ENCODE assay signal across 18 cellular contexts in the genomic region with DNA sequence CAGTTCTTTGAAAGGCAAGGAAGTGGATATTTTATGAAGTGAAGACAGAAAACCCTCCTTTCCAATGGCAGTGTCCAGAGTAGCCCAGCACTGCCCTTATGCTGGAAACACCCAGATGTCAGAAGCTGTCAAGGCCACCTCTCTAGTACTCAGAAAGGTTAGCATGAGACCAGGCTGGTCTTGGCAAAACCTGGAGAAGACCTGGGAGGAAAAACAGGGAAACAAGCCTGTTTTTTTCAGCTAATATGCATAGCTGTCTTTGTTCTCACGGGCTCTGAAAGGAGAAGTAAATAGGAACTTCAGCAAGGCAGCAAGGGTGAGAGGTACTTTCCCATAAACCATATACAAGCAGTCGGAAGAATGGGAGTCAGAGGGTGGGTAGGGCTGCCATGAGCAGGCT. TPM values are rescaled to one million over a fixed set of nuclear protein-coding genes. Genes with fewer than 3 reads are reported as not detected.
A peak's percentile ranks its signal among the peaks of the same experiment; 100 is the strongest.
DNase-seq lines count a peak whose midpoint lies in the region; ATAC-seq and TF ChIP-seq lines count a peak whose summit lies in the region.
"Had no signal": no experiment of that assay in that cellular context is flagged by ENCODE, and none has a peak within 500 bp of the region (broad histone marks: within the 10 kb centered on the region; RNA-seq: fewer than 3 reads in every experiment).

No MANE protein-coding gene starts in this region.

- H3K9ac ChIP-seq in iPS-18a (ENCODE audit: low read length) (no peak overlapping the region), rectal smooth muscle tissue (ENCODE audit: low read length) (no peak overlapping the region)

- H3K36me3 ChIP-seq in GM23338 (ENCODE audit: insufficient read depth) (no peaks in the 10 kb centered on the region), body of pancreas (replicated peaks in 1 of 2; ENCODE audit: insufficient read depth in 1 of 2, low read depth in 2 of 2) (no peaks in the 10 kb centered on the region), iPS-18a (ENCODE audit: control insufficient read depth, low read depth, low read length) (peaks cover 8% of the 10 kb centered on the region), rectal smooth muscle tissue (ENCODE audit: control insufficient read depth, insufficient read depth, low read length) (peaks cover 13% of the 10 kb centered on the region)

- no peaks in the 10 kb centered on the region for H3K27me3 ChIP-seq in GM23338 (ENCODE audit: insufficient read depth)
- no peaks in the 10 kb centered on the region for H3K27me3 ChIP-seq in body of pancreas
- H3K27me3 ChIP-seq in iPS-18a (ENCODE audit: control insufficient read depth, insufficient read depth, low read length) = no peaks in the 10 kb centered on the region
- no peaks in the 10 kb centered on the region for H3K27me3 ChIP-seq in rectal smooth muscle tissue (ENCODE audit: control insufficient read depth, insufficient read depth, low read length)

- H3K4me3 Mint-ChIP-seq in GM23338 = no peak overlapping the region
- H3K4me3 Mint-ChIP-seq: B cell; CD4-positive, alpha-beta memory T cell had no signal

- H3K4me3 ChIP-seq in GM23338 = no peak overlapping the region
- no peak overlapping the region for H3K4me3 ChIP-seq in body of pancreas
- H3K4me3 ChIP-seq in iPS-18a (ENCODE audit: low read length) = no peak overlapping the region
- no peak overlapping the region for H3K4me3 ChIP-seq in rectal smooth muscle tissue (ENCODE audit: low read length)
- H3K4me3 ChIP-seq: PC-9 had no signal

- H4K20me1 ChIP-seq in GM23338 (replicated peaks; ENCODE audit: insufficient read depth) = no peaks in the 10 kb centered on the region

- H3K27ac Mint-ChIP-seq in GM23338 = no peak overlapping the region
- H3K27ac Mint-ChIP-seq: B cell had no signal

- peaks cover 21% of the 10 kb centered on the region for H3K4me1 Mint-ChIP-seq in GM23338

- intact Hi-C loops in body of pancreas (cut with DNase I) = no loop called here

- 14 to 23% methylated on average over 2 of the region's 2 CpGs for WGBS in body of pancreas, 2 donors

- TF ChIP-seq CTCF in GM23338 (conservative IDR thresholded peaks at IDR 0.05; ENCODE audit: low read depth in 2 of 2) (no peak), body of pancreas (IDR thresholded peaks at IDR 0.05) (no peak)

- no peak overlapping the region for H3K4me2 ChIP-seq in GM23338
- H3K4me2 ChIP-seq: PC-9 had no signal

- H3K79me2 ChIP-seq in GM23338 (replicated peaks; ENCODE audit: insufficient read depth) = no peaks in the 10 kb centered on the region

- peaks cover 7% of the 10 kb centered on the region for H3K4me1 ChIP-seq in GM23338 (ENCODE audit: insufficient read depth)
- H3K4me1 ChIP-seq in body of pancreas = peaks cover 66% of the 10 kb centered on the region
- H3K4me1 ChIP-seq in iPS-18a (ENCODE audit: control insufficient read depth, low read depth, low read length) = peaks cover 20% of the 10 kb centered on the region
- H3K4me1 ChIP-seq in rectal smooth muscle tissue (ENCODE audit: control insufficient read depth, insufficient read depth, low read length) = peaks cover 89% of the 10 kb centered on the region

- H3F3A ChIP-seq in GM23338 (replicated peaks; ENCODE audit: low read depth) = no peaks in the 10 kb centered on the region

- no peaks in the 10 kb centered on the region for H3K9me2 ChIP-seq in GM23338 (ENCODE audit: insufficient read depth)

- no peaks in the 10 kb centered on the region; the same call in 2 of the 3 replicates for H3K36me3 Mint-ChIP-seq in GM23338 (ENCODE audit: low read depth)

- peaks cover 9% of the 10 kb centered on the region for H3K27me3 Mint-ChIP-seq in GM23338 (ENCODE audit: insufficient read depth, low read depth, poor library complexity)
- H3K27me3 Mint-ChIP-seq: B cell; CD4-positive, alpha-beta memory T cell had no signal

- TF ChIP-seq POLR2A in body of pancreas (IDR thresholded peaks at IDR 0.05) = no peak

- DNase-seq in GM23338 (ENCODE audit: low spot score) = no peak
- DNase-seq in body of pancreas = peak in 3 of 4 donors; percentile 46 to 63 (median 51)
- no peak for DNase-seq in A172 (ENCODE audit: low spot score)
- DNase-seq in AG20443 (ENCODE audit: low spot score) = no peak
- no peak for DNase-seq in NCI-H2171 (lab: John Stamatoyannopoulos, UW)
- DNase-seq: ACHN; CD4-positive, alpha-beta memory T cell; DND-41; GDM1; KBM-7; NCI-H1048; NCI-H146; NCI-H2107; NCI-H69; PC-9 had no signal

- H3K9me3 ChIP-seq in body of pancreas = no peaks in the 10 kb centered on the region
- no peaks in the 10 kb centered on the region for H3K9me3 ChIP-seq in iPS-18a (ENCODE audit: control insufficient read depth, low read depth, low read length)

- peak; percentile 14; the same call in 2 of the 3 replicates for ATAC-seq in GM23338
- no peak for ATAC-seq in body of pancreas

- H3K27ac ChIP-seq in GM23338 (ENCODE audit: low read depth) (0 out of 2 replicates have a peak overlapping the region, but pooled peaks have one; percentile 32), body of pancreas (peak overlapping the region; percentile 28 to 66 (median 50)), iPS-18a (ENCODE audit: low read length) (peak overlapping the region; percentile 9), rectal smooth muscle tissue (ENCODE audit: low read depth, low read length) (peak overlapping the region; percentile 95)
- H3K27ac ChIP-seq: PC-9 had no signal

- no peaks in the 10 kb centered on the region for H3K9me3 Mint-ChIP-seq in GM23338
- H3K9me3 Mint-ChIP-seq: CD4-positive, alpha-beta memory T cell had no signal

- H2AFZ ChIP-seq in GM23338 = no peak overlapping the region
- H2AFZ ChIP-seq: PC-9 had no signal

TF ChIP-seq in GM23338, 12 proteins besides CTCF, POLR2A, EP300 and RAD21 (continues in another document):
- no peak for TF ChIP-seq EZH2 (IDR thresholded peaks at IDR 0.05; ENCODE audit: low read depth, unreplicated experiment)
- TF ChIP-seq, protein P1, sequence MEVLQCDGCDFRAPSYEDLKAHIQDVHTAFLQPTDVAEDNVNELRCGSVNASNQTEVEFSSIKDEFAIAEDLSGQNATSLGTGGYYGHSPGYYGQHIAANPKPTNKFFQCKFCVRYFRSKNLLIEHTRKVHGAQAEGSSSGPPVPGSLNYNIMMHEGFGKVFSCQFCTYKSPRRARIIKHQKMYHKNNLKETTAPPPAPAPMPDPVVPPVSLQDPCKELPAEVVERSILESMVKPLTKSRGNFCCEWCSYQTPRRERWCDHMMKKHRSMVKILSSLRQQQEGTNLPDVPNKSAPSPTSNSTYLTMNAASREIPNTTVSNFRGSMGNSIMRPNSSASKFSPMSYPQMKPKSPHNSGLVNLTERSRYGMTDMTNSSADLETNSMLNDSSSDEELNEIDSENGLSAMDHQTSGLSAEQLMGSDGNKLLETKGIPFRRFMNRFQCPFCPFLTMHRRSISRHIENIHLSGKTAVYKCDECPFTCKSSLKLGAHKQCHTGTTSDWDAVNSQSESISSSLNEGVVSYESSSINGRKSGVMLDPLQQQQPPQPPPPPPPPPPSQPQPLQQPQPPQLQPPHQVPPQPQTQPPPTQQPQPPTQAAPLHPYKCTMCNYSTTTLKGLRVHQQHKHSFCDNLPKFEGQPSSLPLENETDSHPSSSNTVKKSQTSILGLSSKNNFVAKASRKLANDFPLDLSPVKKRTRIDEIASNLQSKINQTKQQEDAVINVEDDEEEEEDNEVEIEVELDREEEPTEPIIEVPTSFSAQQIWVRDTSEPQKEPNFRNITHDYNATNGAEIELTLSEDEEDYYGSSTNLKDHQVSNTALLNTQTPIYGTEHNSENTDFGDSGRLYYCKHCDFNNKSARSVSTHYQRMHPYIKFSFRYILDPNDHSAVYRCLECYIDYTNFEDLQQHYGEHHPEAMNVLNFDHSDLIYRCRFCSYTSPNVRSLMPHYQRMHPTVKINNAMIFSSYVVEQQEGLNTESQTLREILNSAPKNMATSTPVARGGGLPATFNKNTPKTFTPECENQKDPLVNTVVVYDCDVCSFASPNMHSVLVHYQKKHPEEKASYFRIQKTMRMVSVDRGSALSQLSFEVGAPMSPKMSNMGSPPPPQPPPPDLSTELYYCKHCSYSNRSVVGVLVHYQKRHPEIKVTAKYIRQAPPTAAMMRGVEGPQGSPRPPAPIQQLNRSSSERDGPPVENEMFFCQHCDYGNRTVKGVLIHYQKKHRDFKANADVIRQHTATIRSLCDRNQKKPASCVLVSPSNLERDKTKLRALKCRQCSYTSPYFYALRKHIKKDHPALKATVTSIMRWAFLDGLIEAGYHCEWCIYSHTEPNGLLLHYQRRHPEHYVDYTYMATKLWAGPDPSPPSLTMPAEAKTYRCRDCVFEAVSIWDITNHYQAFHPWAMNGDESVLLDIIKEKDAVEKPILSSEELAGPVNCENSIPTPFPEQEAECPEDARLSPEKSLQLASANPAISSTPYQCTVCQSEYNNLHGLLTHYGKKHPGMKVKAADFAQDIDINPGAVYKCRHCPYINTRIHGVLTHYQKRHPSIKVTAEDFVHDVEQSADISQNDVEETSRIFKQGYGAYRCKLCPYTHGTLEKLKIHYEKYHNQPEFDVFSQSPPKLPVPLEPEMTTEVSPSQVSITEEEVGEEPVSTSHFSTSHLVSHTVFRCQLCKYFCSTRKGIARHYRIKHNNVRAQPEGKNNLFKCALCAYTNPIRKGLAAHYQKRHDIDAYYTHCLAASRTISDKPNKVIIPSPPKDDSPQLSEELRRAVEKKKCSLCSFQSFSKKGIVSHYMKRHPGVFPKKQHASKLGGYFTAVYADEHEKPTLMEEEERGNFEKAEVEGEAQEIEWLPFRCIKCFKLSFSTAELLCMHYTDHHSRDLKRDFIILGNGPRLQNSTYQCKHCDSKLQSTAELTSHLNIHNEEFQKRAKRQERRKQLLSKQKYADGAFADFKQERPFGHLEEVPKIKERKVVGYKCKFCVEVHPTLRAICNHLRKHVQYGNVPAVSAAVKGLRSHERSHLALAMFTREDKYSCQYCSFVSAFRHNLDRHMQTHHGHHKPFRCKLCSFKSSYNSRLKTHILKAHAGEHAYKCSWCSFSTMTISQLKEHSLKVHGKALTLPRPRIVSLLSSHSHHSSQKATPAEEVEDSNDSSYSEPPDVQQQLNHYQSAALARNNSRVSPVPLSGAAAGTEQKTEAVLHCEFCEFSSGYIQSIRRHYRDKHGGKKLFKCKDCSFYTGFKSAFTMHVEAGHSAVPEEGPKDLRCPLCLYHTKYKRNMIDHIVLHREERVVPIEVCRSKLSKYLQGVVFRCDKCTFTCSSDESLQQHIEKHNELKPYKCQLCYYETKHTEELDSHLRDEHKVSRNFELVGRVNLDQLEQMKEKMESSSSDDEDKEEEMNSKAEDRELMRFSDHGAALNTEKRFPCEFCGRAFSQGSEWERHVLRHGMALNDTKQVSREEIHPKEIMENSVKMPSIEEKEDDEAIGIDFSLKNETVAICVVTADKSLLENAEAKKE (CRISPR knock-in tag; IDR thresholded peaks at IDR 0.05) = no peak
- TF ChIP-seq STAT1 (IDR thresholded peaks at IDR 0.05; ENCODE audit: unreplicated experiment) = no peak

RNA-seq across cellular contexts. Expression of a gene that starts 55.9 kb away (rescaled TPM):
- total RNA-seq in GM23338 (2014; rRNA removed; shearing (Covaris generic)) = 8.8 and 17.0 TPM in 2 replicates
- 1.8 and 1.9 TPM in 2 replicates for polyA plus RNA-seq in GM23338 (2016; fragmentation: Nextera tagmentation; extraction: Ambion mirVana)
- total RNA-seq in body of pancreas = 10 to 100 TPM; 45.7 to 46.1 TPM
- 47.2 and 71.4 TPM in 2 replicates for total RNA-seq in A172 (2014; rRNA removed; shearing (Covaris generic))

Comparison
In these comparisons a context has a peak if more than half of its experiments do, and no peak if none do; other contexts are left out.
1. DNase-seq: peak in body of pancreas (3 of 4); none in GM23338 (single experiment), A172 (single experiment), AG20443 (single experiment) and NCI-H2171 (single experiment).
2. H3K27ac ChIP-seq: peak in every context shown above with its lines; median percentile 95 in rectal smooth muscle tissue; 50 in body of pancreas; 32 in GM23338; 9 in iPS-18a.